In genomic region chr17:28842282-28843012, GRCh38 we compare ENCODE assay signal across 1 cellular context.
TF ChIP-seq lines count a peak whose summit lies in the region.

TSS of gene FAM222B (minus strand) at chr17:28842790. CDS start at chr17:28766667, 76,123 bp downstream.

TF ChIP-seq in HEK293, 187 proteins besides CTCF, POLR2A, EP300 and RAD21 (continued from another document and continues in another):
- TF ChIP-seq ZNF280D (tag by site-specific recombination; IDR thresholded peaks at IDR 0.05) (0 out of 2 replicates have a peak, but pooled peaks have one; percentile 63), ZNF221 (tag by site-specific recombination; IDR thresholded peaks at IDR 0.05; ENCODE audit: borderline replicate concordance) (no peak), ZNF341 (tag by site-specific recombination; IDR thresholded peaks at IDR 0.05; ENCODE audit: low read depth) (peak; percentile 98), GFI1B (tag by site-specific recombination; IDR thresholded peaks at IDR 0.05) (no peak), ZBTB10 (tag by site-specific recombination; IDR thresholded peaks at IDR 0.05) (peak; percentile 94), ZNF10 (tag by site-specific recombination; IDR thresholded peaks at IDR 0.05) (no peak; the same call in 1 of the 2 replicates), ZNF398 (tag by site-specific recombination; IDR thresholded peaks at IDR 0.05) (peak; percentile 83), REST (tag by site-specific recombination; IDR thresholded peaks at IDR 0.05) (peak; percentile 83), ZBTB11 (tag by site-specific recombination; conservative IDR thresholded peaks at IDR 0.05; ENCODE audit: low read depth) (peak; percentile 46), INSM2 (tag by site-specific recombination; IDR thresholded peaks at IDR 0.05) (peak; percentile 69), ZNF350 (tag by site-specific recombination; IDR thresholded peaks at IDR 0.05) (no peak), SP3 (tag by site-specific recombination; IDR thresholded peaks at IDR 0.05) (peak; percentile 79), YY1 (tag by site-specific recombination; IDR thresholded peaks at IDR 0.05) (peak; percentile 55; the same call in 1 of the 2 replicates), WT1 (tag by site-specific recombination; IDR thresholded peaks at IDR 0.05) (peak; percentile 51; the same call in 1 of the 2 replicates), ZNF548 (tag by site-specific recombination; IDR thresholded peaks at IDR 0.05) (0 out of 2 replicates have a peak, but pooled peaks have one; percentile 12), KLF1 (tag by site-specific recombination; IDR thresholded peaks at IDR 0.05) (peak; percentile 54; the same call in 1 of the 2 replicates), HOXC10 (CRISPR knock-in tag; IDR thresholded peaks at IDR 0.05) (no peak), ZNF600 (tag by site-specific recombination; IDR thresholded peaks at IDR 0.05) (peak; percentile 56; the same call in 1 of the 2 replicates), ZNF623 (tag by site-specific recombination; IDR thresholded peaks at IDR 0.05) (peak; percentile 29), ZSCAN4 (tag by site-specific recombination; IDR thresholded peaks at IDR 0.05) (peak; percentile 44; the same call in 1 of the 2 replicates), ZSCAN16 (tag by site-specific recombination; IDR thresholded peaks at IDR 0.05) (peak; percentile 58; the same call in 1 of the 2 replicates), ZNF2 (tag by site-specific recombination; IDR thresholded peaks at IDR 0.05) (peak; percentile 81; the same call in 1 of the 2 replicates), ZBTB17 (tag by site-specific recombination; IDR thresholded peaks at IDR 0.05) (peak; percentile 38; the same call in 1 of the 2 replicates), ZNF626 (tag by site-specific recombination; IDR thresholded peaks at IDR 0.05) (no peak), AEBP2 (tag by site-specific recombination; IDR thresholded peaks at IDR 0.05; ENCODE audit: borderline replicate concordance) (no peak), PRDM10 (tag by site-specific recombination; IDR thresholded peaks at IDR 0.05) (peak; percentile 98), ZNF239 (tag by site-specific recombination; IDR thresholded peaks at IDR 0.05) (peak; percentile 76; the same call in 1 of the 2 replicates), ZNF670 (tag by site-specific recombination; IDR thresholded peaks at IDR 0.05; ENCODE audit: low read depth) (no peak), ZBTB21 (tag by site-specific recombination; IDR thresholded peaks at IDR 0.05) (peak; percentile 38), MZF1 (tag by site-specific recombination; IDR thresholded peaks at IDR 0.05; ENCODE audit: borderline replicate concordance) (no peak), EGR2 (tag by site-specific recombination; IDR thresholded peaks at IDR 0.05; ENCODE audit: low read depth) (peak; percentile 97)
